8 cellular contexts compared by ENCODE assay signal in genomic region chr4:75671802-75672421, GRCh38. TPM values are rescaled to one million over a fixed set of nuclear protein-coding genes. Genes with fewer than 3 reads are reported as not detected.
DNase-seq lines count a peak whose midpoint lies in the region; ATAC-seq, FAIRE-seq and TF ChIP-seq lines count a peak whose summit lies in the region.

No MANE protein-coding gene starts in this region.

- H3K36me3 ChIP-seq in HUES6 (ENCODE audit: control insufficient read depth, insufficient read depth, low read length) (no peaks in the 10 kb centered on the region), bronchial epithelial cell (ENCODE audit: control insufficient read depth, insufficient read depth, low read length) (no peaks in the 10 kb centered on the region), mucosa of rectum (ENCODE audit: control insufficient read depth in 2 of 2, insufficient read depth in 2 of 2, low read length in 2 of 2) (no peaks in the 10 kb centered on the region)

- H3K27ac ChIP-seq in HUES6 (ENCODE audit: low read depth, low read length) (peak overlapping the region; percentile 93), mucosa of rectum (ENCODE audit: low read depth in 2 of 2, low read length in 2 of 2) (peak overlapping the region; percentile 97 to 99)

- FAIRE-seq in bronchial epithelial cell (lab: Jason Lieb, UNC): no peak

- TF ChIP-seq CTCF in AG04449 (IDR thresholded peaks at IDR 0.05; ENCODE audit: insufficient read depth, low read length, missing control alignments): no peak
- no peak for TF ChIP-seq CTCF in bronchial epithelial cell (IDR thresholded peaks at IDR 0.05; ENCODE audit: insufficient read depth, low read length, severe bottlenecking)

- DNase-seq in AG04449 (ENCODE audit: low read depth, low spot score): no peak
- DNase-seq in bronchial epithelial cell (ENCODE audit: low read depth): peak; percentile 18
- DNase-seq in DMS79 treated with DMSO at 0.1 percent for 48 hours (lab: John Stamatoyannopoulos, UW): no peak
- DNase-seq in NOMO-1 treated with DMSO at 0.1 percent for 48 hours (lab: John Stamatoyannopoulos, UW; ENCODE audit: unreplicated experiment): no peak
- no peak for DNase-seq in COLO668 (lab: John Stamatoyannopoulos, UW; ENCODE audit: unreplicated experiment)

- H3K9me3 ChIP-seq in HUES6 (ENCODE audit: control insufficient read depth, insufficient read depth, low read depth, low read length) (no peaks in the 10 kb centered on the region), mucosa of rectum (ENCODE audit: control insufficient read depth in 2 of 2, low read length in 2 of 2) (no peaks in the 10 kb centered on the region)

- H3K4me3 ChIP-seq in AG04449 (ENCODE audit: low read depth, low read length): peak overlapping the region; percentile 90
- peak overlapping the region; percentile 99 for H3K4me3 ChIP-seq in HUES6 (ENCODE audit: low read depth, low read length)
- H3K4me3 ChIP-seq in bronchial epithelial cell (ENCODE audit: low read depth, low read length): peak overlapping the region; percentile 100
- H3K4me3 ChIP-seq in mucosa of rectum (ENCODE audit: low read length in 2 of 2): peak overlapping the region; percentile 74 to 98

- POLR2A ChIA-PET in AG04449 (lab: Yijun Ruan, JAX): interaction anchor here (1.0 to 1.4 kb wide), 2 partner anchors 52 to 53 kb away, joined by 4 to 6 read pairs; partner anchors contain the start of gene USO1

- no peak for ATAC-seq in HG02938 (IDR thresholded peaks at IDR 0.05; ENCODE audit: unreplicated experiment)

- H3K4me1 ChIP-seq in HUES6 (ENCODE audit: control insufficient read depth, insufficient read depth, low read length) (peaks cover 42% of the 10 kb centered on the region), mucosa of rectum (ENCODE audit: control insufficient read depth in 2 of 2, insufficient read depth in 2 of 2, low read length in 2 of 2) (peaks cover 19 to 21% of the 10 kb centered on the region in 2 donors)

- CTCF ChIA-PET in AG04449 (lab: Yijun Ruan, JAX): interaction anchor here (1.2 to 6.5 kb wide), 3 partner anchors 19 to 176 kb away, joined by 3 to 35 read pairs (median 4); partner anchors contain the start of gene USO1

- H3K27me3 ChIP-seq in HUES6 (ENCODE audit: control insufficient read depth, insufficient read depth, low read length) (no peaks in the 10 kb centered on the region), bronchial epithelial cell (ENCODE audit: control insufficient read depth, insufficient read depth, low read length) (no peaks in the 10 kb centered on the region), mucosa of rectum (ENCODE audit: control insufficient read depth in 2 of 2, insufficient read depth in 2 of 2, low read length in 2 of 2) (no peaks in the 10 kb centered on the region)

- H3K9ac ChIP-seq in HUES6 (ENCODE audit: low read length) (peak overlapping the region; percentile 95), mucosa of rectum (ENCODE audit: low read depth in 1 of 2, low read length in 2 of 2) (peak overlapping the region; percentile 93 to 98)

RNA-seq across cellular contexts. Expression of gene G3BP2, which starts 1.3 kb away (rescaled TPM):
- 190 and 204 TPM in 2 replicates for total RNA-seq in bronchial epithelial cell

RNA-seq across cellular contexts. Expression of gene CDKL2, which starts 41.6 kb away (rescaled TPM):
- total RNA-seq in bronchial epithelial cell: 0.90 and 1.3 TPM in 2 replicates

RNA-seq across cellular contexts. Expression of gene USO1, which starts 52.5 kb away (rescaled TPM):
- 74.6 and 89.5 TPM in 2 replicates for total RNA-seq in bronchial epithelial cell
